ENCODE assay signal across 9 cellular contexts in genomic region chr10:8048281-8049008, GRCh38. TPM values are rescaled to one million over a fixed set of nuclear protein-coding genes. Genes with fewer than 3 reads are reported as not detected.
DNase-seq lines count a peak whose midpoint lies in the region; ATAC-seq and TF ChIP-seq lines count a peak whose summit lies in the region.
"Had no signal": no experiment of that assay in that cellular context is flagged by ENCODE, and none has a peak within 500 bp of the region (broad histone marks: within the 10 kb centered on the region; RNA-seq: fewer than 3 reads in every experiment).

No MANE protein-coding gene starts in this region.

- H2BK20ac ChIP-seq in H9 (ENCODE audit: low read depth, low read length, poor library complexity, severe bottlenecking), result no peak overlapping the region

- H3K4me1 Mint-ChIP-seq in H9 (peaks cover 47 to 69% of the 10 kb centered on the region in 2 experiments), endodermal cell (peaks cover 47% of the 10 kb centered on the region)

- H4K20me1 ChIP-seq in H9 (ENCODE audit: control insufficient read depth, insufficient read depth, insufficient read length), result no peaks in the 10 kb centered on the region

- no peak overlapping the region for H3K18ac ChIP-seq in H9 (ENCODE audit: insufficient read length, low read depth, low read length)

- H3K36me3 ChIP-seq in endodermal cell (ENCODE audit: control insufficient read depth, insufficient read depth, low read length), result no peaks in the 10 kb centered on the region
- no peaks in the 10 kb centered on the region for H3K36me3 ChIP-seq in prostate gland
- H3K36me3 ChIP-seq in heart right ventricle, result no peaks in the 10 kb centered on the region

- no peak overlapping the region for H2AFZ ChIP-seq in H9 (ENCODE audit: low read length)

- no peak overlapping the region for H3T11ph ChIP-seq in H9 (ENCODE audit: low read length)

- no peak overlapping the region for H2BK12ac ChIP-seq in H9 (ENCODE audit: insufficient read length, low read depth, low read length)

- H4K5ac ChIP-seq in H9 (ENCODE audit: insufficient read length, low read depth, low read length), result no peak overlapping the region

- no peaks in the 10 kb centered on the region for H3K79me1 ChIP-seq in H9 (ENCODE audit: insufficient read depth, low read depth, low read length, poor library complexity, severe bottlenecking)

- H3K9ac ChIP-seq in H9 (ENCODE audit: extremely low read depth, insufficient read length, low read length), result no peak overlapping the region
- no peak overlapping the region for H3K9ac ChIP-seq in endodermal cell (ENCODE audit: extremely low read depth, low read length, poor library complexity, severe bottlenecking)

- H3K9me3 Mint-ChIP-seq in H9 (peaks cover 0 to 3% of the 10 kb centered on the region in 2 experiments; a peak in 3 of 5 replicates), endodermal cell (no peaks in the 10 kb centered on the region)

- H3K9me3 ChIP-seq in H9 (ENCODE audit: control insufficient read depth, low read depth, low read length) (no peaks in the 10 kb centered on the region), endodermal cell (ENCODE audit: control insufficient read depth, low read length) (no peaks in the 10 kb centered on the region), prostate gland (no peaks in the 10 kb centered on the region), heart right ventricle (no peaks in the 10 kb centered on the region)

- H3K36me3 Mint-ChIP-seq in H9 (ENCODE audit: insufficient read depth in 1 of 3, low read depth in 3 of 3), result no peaks in the 10 kb centered on the region; a peak in 1 of 7 replicates
- no peaks in the 10 kb centered on the region for H3K36me3 Mint-ChIP-seq in endodermal cell (ENCODE audit: low read depth)

- H3K56ac ChIP-seq in H9 (ENCODE audit: insufficient read length, low read depth, low read length), result no peak overlapping the region

- peak overlapping the region; percentile 21 for H3K4me2 ChIP-seq in H9 (ENCODE audit: insufficient read depth, insufficient read length, low read length)

- H3K79me2 ChIP-seq in H9 (ENCODE audit: insufficient read depth, low read length), result no peaks in the 10 kb centered on the region

- H2BK15ac ChIP-seq in H9 (ENCODE audit: low read depth, low read length), result no peak overlapping the region

- WGBS in H9 (ENCODE audit: extremely low coverage, insufficient read length, low lambda C conversion rate), result no CpG with 5 or more reads among the region's 29 CpGs
- WGBS in endodermal cell (ENCODE audit: insufficient coverage in 1 of 2, insufficient read length in 1 of 2), 2 experiments, result 0 to 2% methylated on average over 4 to 26 of the region's 29 CpGs
- 34% methylated on average over 29 of the region's 29 CpGs for WGBS in prostate gland
- 4 to 17% methylated on average over 28 to 29 of the region's 29 CpGs for WGBS in heart right ventricle, 2 donors

- no peak overlapping the region for H4K8ac ChIP-seq in H9 (replicated peaks; ENCODE audit: insufficient read length, low read depth, low read length)

- ATAC-seq in heart right ventricle, result no peak

- H3K27me3 Mint-ChIP-seq in H9 (ENCODE audit: low read depth) (peaks cover 95% of the 10 kb centered on the region), endodermal cell (ENCODE audit: insufficient read depth) (peaks cover 76% of the 10 kb centered on the region)

- H3K4me3 Mint-ChIP-seq in H9, result peak overlapping the region in 1 of 2 experiments; percentile 75; a peak in 3 of 5 replicates
- peak overlapping the region; percentile 86 for H3K4me3 Mint-ChIP-seq in endodermal cell

- no peak overlapping the region for H3K23ac ChIP-seq in H9 (ENCODE audit: insufficient read length, low read depth, low read length)

- H3K27ac ChIP-seq in H9 (ENCODE audit: insufficient read length, low read depth, low read length), result no peak overlapping the region
- H3K27ac ChIP-seq in endodermal cell (ENCODE audit: low read depth, low read length), result no peak overlapping the region
- H3K27ac ChIP-seq in prostate gland, result no peak overlapping the region
- H3K27ac ChIP-seq in coronary artery, result no peak overlapping the region
- H3K27ac ChIP-seq in heart right ventricle, result no peak overlapping the region

- H4K91ac ChIP-seq in H9 (ENCODE audit: insufficient read length, low read depth, low read length), result no peak overlapping the region

- no peak overlapping the region for H2AK5ac ChIP-seq in H9 (ENCODE audit: insufficient read length, low read length)

- intact Hi-C loops in prostate gland (cut with DNase I) (no loop called here), heart right ventricle (cut with DNase I) (loop anchor here in 1 of 10 donors (10.0 kb wide), 1 partner anchor 426 kb away; no protein-coding TSS in a partner anchor)

- DNase-seq in H9, result no peak
- peak; percentile 49 to 57 for DNase-seq in activated CD4-positive, alpha-beta T cell treated with anti-CD3 and anti-CD28 coated beads, Interleukin-2, amount 50 U/mL, for 4 hours
- DNase-seq in endodermal cell, result no peak
- peak; percentile 62 to 72 for DNase-seq in stimulated activated CD8-positive, alpha-beta memory T cell treated with anti-CD3 and anti-CD28 coated beads, Interleukin-7, amount 100 ng/mL, for 4 hours (ENCODE audit: low read depth in 2 of 2)
- no peak for DNase-seq in prostate gland (ENCODE audit: low spot score)
- no peak for DNase-seq in coronary artery (ENCODE audit: low spot score)
- no peak for DNase-seq in heart right ventricle
- DNase-seq: NCI-H446 treated with DMSO at 0.1 percent for 48 hours, T1000 had no signal

- no peak overlapping the region for H3K4ac ChIP-seq in H9 (ENCODE audit: low read depth, low read length)

- H3K27ac Mint-ChIP-seq in H9 (no peak overlapping the region), endodermal cell (peak overlapping the region; percentile 13)

- H3K4me3 ChIP-seq in endodermal cell (ENCODE audit: low read length) (peak overlapping the region; percentile 75), prostate gland (no peak overlapping the region), coronary artery (no peak overlapping the region), heart right ventricle (no peak overlapping the region)

- H2BK120ac ChIP-seq in H9 (ENCODE audit: low read depth, low read length, poor library complexity, severe bottlenecking), result no peak overlapping the region

- peaks cover 12% of the 10 kb centered on the region for H3K23me2 ChIP-seq in H9 (ENCODE audit: insufficient read length, low read depth, low read length, poor library complexity, severe bottlenecking)

- no peak for TF ChIP-seq POLR2A in prostate gland (IDR thresholded peaks at IDR 0.05)

- H3K4me1 ChIP-seq in H9 (ENCODE audit: insufficient read depth, low read length), result no peaks in the 10 kb centered on the region; the same call in 1 of the 2 replicates
- peaks cover 24% of the 10 kb centered on the region for H3K4me1 ChIP-seq in endodermal cell (ENCODE audit: control insufficient read depth, insufficient read depth, low read length)
- H3K4me1 ChIP-seq in prostate gland (replicated peaks), result peaks cover 3% of the 10 kb centered on the region
- peaks cover 8 to 75% (median 52%) of the 10 kb centered on the region in 9 donors for H3K4me1 ChIP-seq in heart right ventricle

- H3K14ac ChIP-seq in H9 (ENCODE audit: insufficient read depth, low read length), result no peak overlapping the region

- H2BK5ac ChIP-seq in H9 (ENCODE audit: insufficient read length, low read length), result no peak overlapping the region

- no peak for TF ChIP-seq CTCF in H9 (conservative IDR thresholded peaks at IDR 0.05)
- no peak for TF ChIP-seq CTCF in endodermal cell (conservative IDR thresholded peaks at IDR 0.05)
- no peak for TF ChIP-seq CTCF in prostate gland (IDR thresholded peaks at IDR 0.05)
- no peak for TF ChIP-seq CTCF in coronary artery (IDR thresholded peaks at IDR 0.05)
- no peak for TF ChIP-seq CTCF in heart right ventricle (IDR thresholded peaks at IDR 0.05)

- peaks cover 93% of the 10 kb centered on the region for H3K27me3 ChIP-seq in H9 (ENCODE audit: insufficient read depth, low read length)
- peaks cover 78% of the 10 kb centered on the region for H3K27me3 ChIP-seq in endodermal cell (ENCODE audit: control insufficient read depth, insufficient read depth, low read length, poor library complexity, severe bottlenecking)
- H3K27me3 ChIP-seq in prostate gland (replicated peaks; ENCODE audit: insufficient read depth), result peaks cover 24% of the 10 kb centered on the region
- peaks cover 66 to 100% (median 99%) of the 10 kb centered on the region in 7 donors for H3K27me3 ChIP-seq in heart right ventricle

RNA-seq across cellular contexts. Expression of gene GATA3, which starts 6.0 kb away (rescaled TPM):
- total RNA-seq in H9 (2021) (0.31 TPM in 2 replicates), endodermal cell (100 to 1,000 TPM in 1 of 2 donors, 10 to 100 TPM in 1; 51.3 to 103 TPM), prostate gland (10 to 100 TPM; 10.4 to 19.9 TPM), heart right ventricle (1 to 10 TPM; 1.1 to 3.2 (median 1.5) TPM)
- polyA plus RNA-seq in endodermal cell (2013, experiment 1 of 2), result 6.0 TPM
- polyA plus RNA-seq in endodermal cell (2013, experiment 2 of 2), result 6.7 TPM
- polyA plus RNA-seq in heart right ventricle, result 1 to 10 TPM; 1.2 TPM

Comparison
In these comparisons a context has a peak if more than half of its experiments do, and no peak if none do; other contexts are left out.
1. DNase-seq: peak in activated CD4-positive, alpha-beta T cell treated with anti-CD3 and anti-CD28 coated beads, Interleukin-2, amount 50 U/mL, for 4 hours (2 of 2) and stimulated activated CD8-positive, alpha-beta memory T cell treated with anti-CD3 and anti-CD28 coated beads, Interleukin-7, amount 100 ng/mL, for 4 hours (2 of 2); none in H9 (single experiment), endodermal cell (single experiment), prostate gland (single experiment), coronary artery (single experiment) and heart right ventricle (0 of 2).